20 cellular contexts compared by ENCODE assay signal in the genomic region with DNA sequence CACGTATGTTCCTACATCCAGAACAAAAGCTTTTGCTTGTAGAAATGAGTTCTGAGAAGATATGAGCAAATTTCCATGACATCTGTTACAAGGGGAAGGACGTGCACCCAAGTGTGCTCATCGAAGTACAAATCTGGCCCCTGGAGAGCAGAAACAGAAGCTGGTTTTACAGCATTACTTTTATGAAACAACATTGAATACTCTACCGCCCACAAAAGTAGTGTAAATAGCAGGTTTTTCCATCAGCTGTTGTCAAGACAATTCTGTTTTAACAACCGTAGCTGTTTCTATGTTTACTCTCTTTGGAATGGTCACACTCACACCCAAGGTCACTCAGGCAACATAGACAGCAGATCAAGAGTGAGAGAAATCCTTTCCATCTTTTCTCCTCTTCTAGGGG.
"Had no signal": no experiment of that assay in that cellular context is flagged by ENCODE, and none has a peak within 500 bp of the region (broad histone marks: within the 10 kb centered on the region; RNA-seq: fewer than 3 reads in every experiment).

No MANE protein-coding gene starts in this region.

- H3K36me3 Mint-ChIP-seq: T-cell had no signal

- ATAC-seq: left ventricle myocardium superior; stimulated activated naive CD8-positive, alpha-beta T cell treated with anti-CD3 and anti-CD28 coated beads, Interleukin-15, amount 100 ng/mL, for 72 hours; T-cell had no signal

- H3K4me3 ChIP-seq: colonic mucosa, esophagus squamous epithelium, right atrium auricular region, testis had no signal

- H3K27ac ChIP-seq: colonic mucosa, esophagus squamous epithelium, testis had no signal

- FAIRE-seq: small intestine had no signal

- H3K9me3 ChIP-seq: colonic mucosa, esophagus squamous epithelium, right atrium auricular region, testis had no signal

- H3K36me3 ChIP-seq: colonic mucosa, esophagus squamous epithelium, right atrium auricular region had no signal

- DNase-seq: activated CD4-positive, alpha-beta T cell treated with anti-CD3 and anti-CD28 coated beads, Interleukin-2, amount 50 U/mL, for 48 hours; activated CD4-positive, CD25-positive, alpha-beta regulatory T cell treated with anti-CD3 and anti-CD28 coated beads, Interleukin-2, amount 50 U/mL, for 72 hours; activated effector memory CD4-positive, alpha-beta T cell treated with Interleukin-2 at 50 U/mL for 16 hours; activated naive CD4-positive, alpha-beta T cell treated with anti-CD3 and anti-CD28 coated beads, Interleukin-2, amount 50 U/mL, for 16 hours; caudate nucleus; colonic mucosa; esophagus squamous epithelium; hypothalamus; left ventricle myocardium superior; mesendoderm; occipital lobe; small intestine; stimulated activated CD4-positive, alpha-beta T cell treated with anti-CD3 and anti-CD28 coated beads, Interleukin-4, amount 100 ng/mL, for 4 hours; stimulated activated naive CD8-positive, alpha-beta T cell treated with anti-CD3 and anti-CD28 coated beads, Interleukin-15, amount 100 ng/mL, for 72 hours; T-cell; T1000; testis had no signal

- H3K27ac Mint-ChIP-seq: nephron; progenitor cell of endocrine pancreas; stimulated activated naive CD8-positive, alpha-beta T cell treated with anti-CD3 and anti-CD28 coated beads, Interleukin-15, amount 100 ng/mL, for 72 hours; T-cell had no signal

- H3K4me1 Mint-ChIP-seq: stimulated activated naive CD8-positive, alpha-beta T cell treated with anti-CD3 and anti-CD28 coated beads, Interleukin-15, amount 100 ng/mL, for 72 hours; T-cell had no signal

- H3K9me3 Mint-ChIP-seq: nephron, T-cell had no signal

- H3K27me3 ChIP-seq: colonic mucosa, right atrium auricular region, testis had no signal

- H3K4me1 ChIP-seq: colonic mucosa, esophagus squamous epithelium had no signal

- H3K4me3 Mint-ChIP-seq: nephron; stimulated activated naive CD8-positive, alpha-beta T cell treated with anti-CD3 and anti-CD28 coated beads, Interleukin-15, amount 100 ng/mL, for 72 hours; T-cell had no signal
